ENCODE assay signal across 36 cellular contexts in genomic region chr14:37237094-37237493, GRCh38. TPM values are rescaled to one million over a fixed set of nuclear protein-coding genes. Genes with fewer than 3 reads are reported as not detected.
"Had no signal": no experiment of that assay in that cellular context is flagged by ENCODE, and none has a peak within 500 bp of the region (broad histone marks: within the 10 kb centered on the region; RNA-seq: fewer than 3 reads in every experiment).

No MANE protein-coding gene starts in this region.

- H3K27ac ChIP-seq: adrenal gland, body of pancreas, epithelial cell of prostate, esophagus muscularis mucosa, foreskin keratinocyte, gastrocnemius medialis, WERI-Rb-1 had no signal

- H3K4me1 Mint-ChIP-seq: activated B cell treated with CpG ODN at 0.5 μM for 24 hours; activated naive CD8-positive, alpha-beta T cell treated with anti-CD3 and anti-CD28 coated beads for 36 hours; activated naive CD8-positive, alpha-beta T cell treated with anti-CD3 and anti-CD28 coated beads, Interleukin-2, amount 50 U/mL, for 24 hours; activated T-helper 17 cell treated with anti-CD3 and anti-CD28 coated beads, Interleukin-2, amount 50 U/mL, for 72 hours; T-helper 17 cell had no signal

- H3K9me3 Mint-ChIP-seq: activated B cell treated with CpG ODN at 0.5 μM for 24 hours; activated CD8-positive, alpha-beta T cell treated with anti-CD3 and anti-CD28 coated beads for 36 hours; activated naive CD8-positive, alpha-beta T cell treated with anti-CD3 and anti-CD28 coated beads for 36 hours; activated naive CD8-positive, alpha-beta T cell treated with anti-CD3 and anti-CD28 coated beads, Interleukin-2, amount 50 U/mL, for 24 hours; activated T-cell treated with anti-CD3 and anti-CD28 coated beads, Interleukin-2, amount 50 U/mL, for 4 hours; activated T-helper 17 cell treated with anti-CD3 and anti-CD28 coated beads, Interleukin-2, amount 50 U/mL, for 72 hours; T-helper 2 cell treated with Interferon-gamma antibody and Interleukin-4, amounts not matched to agents 5 μg/mL and 100 μg/mL, for 36 hours had no signal

- H3K27me3 Mint-ChIP-seq: activated B cell treated with CpG ODN at 0.5 μM for 24 hours; activated naive CD8-positive, alpha-beta T cell treated with anti-CD3 and anti-CD28 coated beads for 36 hours; activated naive CD8-positive, alpha-beta T cell treated with anti-CD3 and anti-CD28 coated beads, Interleukin-2, amount 50 U/mL, for 24 hours; activated T-helper 17 cell treated with anti-CD3 and anti-CD28 coated beads, Interleukin-2, amount 50 U/mL, for 72 hours; T-helper 17 cell had no signal

- DNase-seq: activated B cell treated with CpG ODN at 0.5 μM for 24 hours; activated CD4-positive, alpha-beta T cell treated with anti-CD3 and anti-CD28 coated beads for 48 hours; activated CD4-positive, alpha-beta T cell treated with anti-CD3 and anti-CD28 coated beads, Interleukin-2, amount 50 U/mL, for 1 hour; activated CD4-positive, alpha-beta T cell treated with anti-CD3 and anti-CD28 coated beads, Interleukin-2, amount 50 U/mL, for 48 hours; activated CD8-positive, alpha-beta memory T cell treated with anti-CD3 and anti-CD28 coated beads for 24 hours; activated CD8-positive, alpha-beta T cell treated with anti-CD3 and anti-CD28 coated beads for 36 hours; activated effector memory CD4-positive, alpha-beta T cell treated with Interleukin-2 at 50 U/mL for 16 hours; activated gamma-delta T cell treated with Interleukin-2 at 50 U/mL for 16 hours; activated naive CD4-positive, alpha-beta T cell treated with anti-CD3 and anti-CD28 coated beads, Interleukin-2, amount 50 U/mL, for 16 hours; activated naive CD4-positive, alpha-beta T cell treated with Interleukin-2 at 50 U/mL for 16 hours; activated naive CD8-positive, alpha-beta T cell treated with anti-CD3 and anti-CD28 coated beads for 36 hours; activated naive CD8-positive, alpha-beta T cell treated with anti-CD3 and anti-CD28 coated beads, Interleukin-2, amount 50 U/mL, for 24 hours; activated T-cell treated with anti-CD3 and anti-CD28 coated beads, Interleukin-2, amount 50 U/mL, for 4 hours; adrenal gland; amygdala; aorta; body of pancreas; caudate nucleus; cortex of kidney; dermis blood vessel endothelial cell; effector CD4-positive, alpha-beta T cell; foreskin keratinocyte; gastrocnemius medialis; glutamatergic neuron; T-helper 1 cell; T-helper 17 cell; T1000; WERI-Rb-1 had no signal

- H3K4me3 Mint-ChIP-seq: activated B cell treated with CpG ODN at 0.5 μM for 24 hours; activated CD8-positive, alpha-beta T cell treated with anti-CD3 and anti-CD28 coated beads for 36 hours; activated naive CD8-positive, alpha-beta T cell treated with anti-CD3 and anti-CD28 coated beads for 36 hours; activated naive CD8-positive, alpha-beta T cell treated with anti-CD3 and anti-CD28 coated beads, Interleukin-2, amount 50 U/mL, for 24 hours; activated T-cell treated with anti-CD3 and anti-CD28 coated beads, Interleukin-2, amount 50 U/mL, for 4 hours; activated T-helper 17 cell treated with anti-CD3 and anti-CD28 coated beads, Interleukin-2, amount 50 U/mL, for 72 hours; T-helper 17 cell; T-helper 2 cell treated with Interferon-gamma antibody and Interleukin-4, amounts not matched to agents 5 μg/mL and 100 μg/mL, for 36 hours had no signal

- H3K36me3 ChIP-seq: adrenal gland, esophagus muscularis mucosa, gastrocnemius medialis, WERI-Rb-1 had no signal

- H3K4me1 ChIP-seq: adrenal gland, esophagus muscularis mucosa, foreskin keratinocyte, gastrocnemius medialis had no signal

- H3K9me3 ChIP-seq: adrenal gland, body of pancreas, esophagus muscularis mucosa, gastrocnemius medialis had no signal

- H3K4me3 ChIP-seq: adrenal gland, body of pancreas, esophagus muscularis mucosa, gastrocnemius medialis had no signal

- ATAC-seq: activated CD4-positive, CD25-positive, alpha-beta regulatory T cell treated with anti-CD3 and anti-CD28 coated beads, Interleukin-2, amount 50 U/mL, for 24 hours; activated CD8-positive, alpha-beta T cell treated with anti-CD3 and anti-CD28 coated beads for 36 hours; activated naive CD8-positive, alpha-beta T cell treated with anti-CD3 and anti-CD28 coated beads, Interleukin-2, amount 50 U/mL, for 24 hours; activated T-cell treated with anti-CD3 and anti-CD28 coated beads, Interleukin-2, amount 50 U/mL, for 4 hours; activated T-helper 17 cell treated with anti-CD3 and anti-CD28 coated beads, Interleukin-2, amount 50 U/mL, for 72 hours; body of pancreas; foreskin keratinocyte; gastrocnemius medialis; T-helper 17 cell had no signal

- H3K36me3 Mint-ChIP-seq: activated naive CD8-positive, alpha-beta T cell treated with anti-CD3 and anti-CD28 coated beads for 36 hours had no signal

- H3K27ac Mint-ChIP-seq: activated B cell treated with CpG ODN at 0.5 μM for 24 hours; activated CD8-positive, alpha-beta T cell treated with anti-CD3 and anti-CD28 coated beads for 36 hours; activated naive CD8-positive, alpha-beta T cell treated with anti-CD3 and anti-CD28 coated beads for 36 hours; activated naive CD8-positive, alpha-beta T cell treated with anti-CD3 and anti-CD28 coated beads, Interleukin-2, amount 50 U/mL, for 24 hours; activated T-helper 17 cell treated with anti-CD3 and anti-CD28 coated beads, Interleukin-2, amount 50 U/mL, for 72 hours; T-helper 17 cell; T-helper 2 cell treated with Interferon-gamma antibody and Interleukin-4, amounts not matched to agents 5 μg/mL and 100 μg/mL, for 36 hours had no signal

- FAIRE-seq: colon, endometrium, endothelial cell of umbilical vein had no signal

- H3K27me3 ChIP-seq: adrenal gland, body of pancreas, esophagus muscularis mucosa, foreskin keratinocyte, gastrocnemius medialis had no signal

RNA-seq across cellular contexts. Expression of gene MIPOL1, which starts 39.4 kb away (rescaled TPM):
- total RNA-seq: activated B cell treated with CpG ODN at 0.5 μM for 24 hours; activated CD8-positive, alpha-beta T cell treated with anti-CD3 and anti-CD28 coated beads for 36 hours; activated naive CD8-positive, alpha-beta T cell treated with anti-CD3 and anti-CD28 coated beads for 36 hours had no signal
